In genomic region chr12:43805857-43806736, GRCh38 we compare ENCODE assay signal across 8 cellular contexts. TPM values are rescaled to one million over a fixed set of nuclear protein-coding genes. Genes with fewer than 3 reads are reported as not detected.
A peak's percentile ranks its signal among the peaks of the same experiment; 100 is the strongest.
DNase-seq lines count a peak whose midpoint lies in the region; TF ChIP-seq lines count a peak whose summit lies in the region.

TWF1 (minus strand) TSS chr12:43806317; CDS start chr12:43806245, 72 bp downstream.

- no peak within 1 kb of the TSS for H3T11ph ChIP-seq in H9 (ENCODE audit: low read length)

- WGBS in H9 (ENCODE audit: extremely low coverage, insufficient read length, low lambda C conversion rate), result no CpG with 5 or more reads among the region's 89 CpGs
- 0% methylated on average over 19 to 69 of the region's 89 CpGs for WGBS in testis, 2 donors

- H3K27ac Mint-ChIP-seq in H9, result peak within 1 kb of the TSS; percentile 100

- no peaks in the 10 kb centered on the region; a peak in 1 of 5 replicates for H3K9me3 Mint-ChIP-seq in H9

- H2AFZ ChIP-seq in H9 (ENCODE audit: low read length) (peak within 1 kb of the TSS; percentile 17), Loucy (ENCODE audit: low read length) (peak within 1 kb of the TSS; percentile 88), osteoblast (ENCODE audit: low read length) (peak within 1 kb of the TSS; percentile 94)

- peaks cover 6% of the 10 kb centered on the region; the same call in 1 of the 2 replicates for H3K36me3 ChIP-seq in Loucy (ENCODE audit: insufficient read depth, low read length)
- H3K36me3 ChIP-seq in osteoblast (ENCODE audit: insufficient read depth, low read length), result peaks cover 16% of the 10 kb centered on the region
- no peaks in the 10 kb centered on the region for H3K36me3 ChIP-seq in testis (ENCODE audit: low read depth, missing control alignments)

- no peaks in the 10 kb centered on the region; the same call in 1 of the 2 replicates for H3K79me2 ChIP-seq in H9 (ENCODE audit: insufficient read depth, low read length)
- H3K79me2 ChIP-seq in Loucy (ENCODE audit: insufficient read depth, low read length), result peaks cover 45% of the 10 kb centered on the region
- peaks cover 32% of the 10 kb centered on the region for H3K79me2 ChIP-seq in osteoblast (ENCODE audit: insufficient read depth, low read length)

- H2BK5ac ChIP-seq in H9 (ENCODE audit: insufficient read length, low read length), result no peak within 1 kb of the TSS

- H3K9me3 ChIP-seq in H9 (ENCODE audit: control insufficient read depth, low read depth, low read length) (no peaks in the 10 kb centered on the region), Loucy (ENCODE audit: insufficient read depth, low read depth, low read length) (no peaks in the 10 kb centered on the region), osteoblast (ENCODE audit: low read depth, low read length) (no peaks in the 10 kb centered on the region), testis (no peaks in the 10 kb centered on the region)

- H3K14ac ChIP-seq in H9 (ENCODE audit: insufficient read depth, low read length), result peak within 1 kb of the TSS; percentile 96

- TF ChIP-seq CTCF in H9 (conservative IDR thresholded peaks at IDR 0.05) (peak; percentile 51; the same call in 2 of the 3 replicates), Loucy (conservative IDR thresholded peaks at IDR 0.05; ENCODE audit: low read length) (peak; percentile 32; the same call in 1 of the 2 replicates), osteoblast (IDR thresholded peaks at IDR 0.05; ENCODE audit: extremely low read depth, low read depth, low read length) (peak; percentile 28), testis (IDR thresholded peaks at IDR 0.05) (peak in 2 of 3 experiments; percentile 7 to 23)

- no peak within 1 kb of the TSS for H3K23ac ChIP-seq in H9 (ENCODE audit: insufficient read length, low read depth, low read length)

- H4K20me1 ChIP-seq in H9 (ENCODE audit: control insufficient read depth, insufficient read depth, insufficient read length), result no peaks in the 10 kb centered on the region
- peaks cover 35% of the 10 kb centered on the region for H4K20me1 ChIP-seq in Loucy (ENCODE audit: insufficient read depth, low read length, poor library complexity, severe bottlenecking)
- H4K20me1 ChIP-seq in osteoblast (ENCODE audit: insufficient read depth, low read length), result no peaks in the 10 kb centered on the region

- DNase-seq in GM04504 (ENCODE audit: low read depth), result peak; percentile 68
- DNase-seq in H9, result peak; percentile 89
- peak; percentile 78 for DNase-seq in SK-N-DZ (ENCODE audit: low spot score)
- DNase-seq in activated naive CD4-positive, alpha-beta T cell treated with anti-CD3 and anti-CD28 coated beads, Interleukin-2, amount 50 U/mL, for 16 hours, result peak; percentile 88
- peak; percentile 84 for DNase-seq in globus pallidus (ENCODE audit: low spot score)
- DNase-seq in osteoblast (ENCODE audit: insufficient read length, low spot score, missing footprints), result peak; percentile 97
- DNase-seq in testis, result peak; percentile 88

- no peaks in the 10 kb centered on the region for H3K79me1 ChIP-seq in H9 (ENCODE audit: insufficient read depth, low read depth, low read length, poor library complexity, severe bottlenecking)

- no peak within 1 kb of the TSS for H2BK20ac ChIP-seq in H9 (ENCODE audit: low read depth, low read length, poor library complexity, severe bottlenecking)

- no peaks in the 10 kb centered on the region for H3K27me3 Mint-ChIP-seq in H9 (ENCODE audit: low read depth)

- H2BK15ac ChIP-seq in H9 (ENCODE audit: low read depth, low read length), result no peak within 1 kb of the TSS

- H4K8ac ChIP-seq in H9 (replicated peaks; ENCODE audit: insufficient read length, low read depth, low read length), result no peak within 1 kb of the TSS

- H3K4me3 Mint-ChIP-seq in H9, result peak within 1 kb of the TSS; percentile 98 to 100

- H3K4me3 ChIP-seq in Loucy (ENCODE audit: low read length, poor library complexity, severe bottlenecking) (peak within 1 kb of the TSS; percentile 99), osteoblast (ENCODE audit: insufficient read depth, low read length) (peak within 1 kb of the TSS; percentile 94), testis (peak within 1 kb of the TSS; percentile 90 to 97)

- no peak for TF ChIP-seq POLR2A in testis (IDR thresholded peaks at IDR 0.05)

- H3K9ac ChIP-seq in H9 (ENCODE audit: extremely low read depth, insufficient read length, low read length), result peak within 1 kb of the TSS; percentile 92
- peak within 1 kb of the TSS; percentile 80 for H3K9ac ChIP-seq in Loucy (ENCODE audit: low read depth, low read length, poor library complexity, severe bottlenecking)

- H2AK5ac ChIP-seq in H9 (ENCODE audit: insufficient read length, low read length), result no peak within 1 kb of the TSS

- H3K4ac ChIP-seq in H9 (ENCODE audit: low read depth, low read length), result no peak within 1 kb of the TSS; the same call in 1 of the 2 replicates

- H3K56ac ChIP-seq in H9 (ENCODE audit: insufficient read length, low read depth, low read length), result no peak within 1 kb of the TSS

- H3K4me1 Mint-ChIP-seq in H9, result peaks cover 8 to 13% of the 10 kb centered on the region in 2 experiments

- no peaks in the 10 kb centered on the region for H3K23me2 ChIP-seq in H9 (ENCODE audit: insufficient read length, low read depth, low read length, poor library complexity, severe bottlenecking)

- H4K5ac ChIP-seq in H9 (ENCODE audit: insufficient read length, low read depth, low read length), result no peak within 1 kb of the TSS

- intact Hi-C loops in testis (cut with DNase I; ENCODE audit: low total_unique reads), result no loop called here

- H3F3A ChIP-seq in Loucy (ENCODE audit: low read depth), result no peaks in the 10 kb centered on the region

- H3K27me3 ChIP-seq in H9 (ENCODE audit: insufficient read depth, low read length) (no peaks in the 10 kb centered on the region), Loucy (ENCODE audit: insufficient read depth, low read length, poor library complexity, severe bottlenecking) (no peaks in the 10 kb centered on the region), osteoblast (ENCODE audit: insufficient read depth, low read length) (no peaks in the 10 kb centered on the region), testis (no peaks in the 10 kb centered on the region)

- H3K18ac ChIP-seq in H9 (ENCODE audit: insufficient read length, low read depth, low read length), result peak within 1 kb of the TSS; percentile 95

- no peak within 1 kb of the TSS for H4K91ac ChIP-seq in H9 (ENCODE audit: insufficient read length, low read depth, low read length)

- H3K27ac ChIP-seq in H9 (ENCODE audit: insufficient read length, low read depth, low read length), result peak within 1 kb of the TSS; percentile 37
- peak within 1 kb of the TSS; percentile 96 for H3K27ac ChIP-seq in osteoblast (ENCODE audit: low read depth, low read length)
- peak within 1 kb of the TSS; percentile 97 to 98 for H3K27ac ChIP-seq in testis

- no peak within 1 kb of the TSS for H2BK12ac ChIP-seq in H9 (ENCODE audit: insufficient read length, low read depth, low read length)

- H3K4me1 ChIP-seq in H9 (ENCODE audit: insufficient read depth, low read length) (no peaks in the 10 kb centered on the region), Loucy (ENCODE audit: insufficient read depth, low read length, poor library complexity, severe bottlenecking) (peaks cover 38% of the 10 kb centered on the region), osteoblast (ENCODE audit: insufficient read depth, low read length) (peaks cover 19% of the 10 kb centered on the region), testis (peaks cover 9% of the 10 kb centered on the region)

- no peaks in the 10 kb centered on the region for H3K9me2 ChIP-seq in Loucy (replicated peaks; ENCODE audit: low read depth, low read length)

- no peak within 1 kb of the TSS for H2BK120ac ChIP-seq in H9 (ENCODE audit: low read depth, low read length, poor library complexity, severe bottlenecking)

- peaks cover 1 to 18% (median 11%) of the 10 kb centered on the region in 3 experiments for H3K36me3 Mint-ChIP-seq in H9 (ENCODE audit: insufficient read depth in 1 of 3, low read depth in 3 of 3)

- peak within 1 kb of the TSS; percentile 66 for H3K4me2 ChIP-seq in H9 (ENCODE audit: insufficient read depth, insufficient read length, low read length)
- H3K4me2 ChIP-seq in Loucy (ENCODE audit: low read depth, low read length, poor library complexity, severe bottlenecking), result peak within 1 kb of the TSS; percentile 100
- H3K4me2 ChIP-seq in osteoblast (ENCODE audit: insufficient read depth, low read length), result peak within 1 kb of the TSS; percentile 92

RNA-seq across cellular contexts. Expression of gene TWF1, which starts in this region (rescaled TPM):
- 22.7 and 22.8 TPM in 2 replicates for total RNA-seq in H9 (2021)
- 52.2 and 68.7 TPM in 2 replicates for polyA plus RNA-seq in SK-N-DZ (2014; cell fraction: cytosol; rRNA removed)
- polyA plus RNA-seq in SK-N-DZ (2014; cell fraction: nucleus; rRNA removed), result 37.7 and 42.4 TPM in 2 replicates
- 180 and 219 TPM in 2 replicates for total RNA-seq in osteoblast
- 10 to 100 TPM; 35.7 to 39.1 TPM for total RNA-seq in testis
- 28.9 TPM for polyA plus RNA-seq in testis (ENCODE audit: insufficient read depth, low read depth, low replicate concordance)

Comparison
In these comparisons a context has a peak if more than half of its experiments do, and no peak if none do; other contexts are left out.
1. Peak in every context shown above with its lines: DNase-seq, H3K4me3 ChIP-seq and H3K27ac ChIP-seq.
2. H2AFZ ChIP-seq: peak in every context shown above with its lines; median percentile 94 in osteoblast; 88 in Loucy; 17 in H9.
3. H3K27ac ChIP-seq: peak in every context shown above with its lines; median percentile 98 in testis; 96 in osteoblast; 37 in H9.